In genomic region chr3:11717768-11718581, GRCh38 we compare ENCODE assay signal across 9 cellular contexts.
DNase-seq lines count a peak whose midpoint lies in the region; ATAC-seq and TF ChIP-seq lines count a peak whose summit lies in the region.
"Had no signal": no experiment of that assay in that cellular context is flagged by ENCODE, and none has a peak within 500 bp of the region (broad histone marks: within the 10 kb centered on the region; RNA-seq: fewer than 3 reads in every experiment).

No MANE protein-coding gene starts in this region.

- H3K4me1 ChIP-seq in ACC112 (ENCODE audit: control insufficient read depth, insufficient read depth, low read length, unreplicated experiment) (peaks cover 5% of the 10 kb centered on the region), iPS-20b (ENCODE audit: insufficient read depth, low read length) (peaks cover 20% of the 10 kb centered on the region), stomach (peaks cover 5 to 43% (median 31%) of the 10 kb centered on the region in 4 donors)

- peak overlapping the region; percentile 52; the same call in 1 of the 2 replicates for H3K9ac ChIP-seq in iPS-20b (ENCODE audit: low read depth, low read length)

- peak overlapping the region; percentile 86 for H3K27ac Mint-ChIP-seq in activated naive CD8-positive, alpha-beta T cell treated with anti-CD3 and anti-CD28 coated beads for 36 hours

- no peaks in the 10 kb centered on the region for H3K36me3 Mint-ChIP-seq in activated naive CD8-positive, alpha-beta T cell treated with anti-CD3 and anti-CD28 coated beads for 36 hours

- peaks cover 13% of the 10 kb centered on the region for H3K27me3 Mint-ChIP-seq in activated naive CD8-positive, alpha-beta T cell treated with anti-CD3 and anti-CD28 coated beads for 36 hours

- H3K27ac ChIP-seq in ACC112 (ENCODE audit: low read depth, low read length) (peak overlapping the region; percentile 79), iPS-20b (ENCODE audit: low read length) (no peak overlapping the region), stomach (peak overlapping the region; percentile 70 to 98 (median 97))
- H3K27ac ChIP-seq: HL-60 had no signal

- H3K9me3 Mint-ChIP-seq in activated naive CD8-positive, alpha-beta T cell treated with anti-CD3 and anti-CD28 coated beads for 36 hours: no peaks in the 10 kb centered on the region

- H3K36me3 ChIP-seq in ACC112 (ENCODE audit: insufficient read depth, low read length) (no peaks in the 10 kb centered on the region), iPS-20b (ENCODE audit: insufficient read depth, low read depth, low read length) (no peaks in the 10 kb centered on the region), stomach (no peaks in the 10 kb centered on the region), H7 (replicated peaks; ENCODE audit: control insufficient read depth, insufficient read depth, low read length) (no peaks in the 10 kb centered on the region)

- H3K27me3 ChIP-seq in ACC112 (ENCODE audit: insufficient read depth, low read length) (0 out of 2 replicates have a peak, but pooled peaks cover 10% of the 10 kb centered on the region), iPS-20b (ENCODE audit: insufficient read depth, low read length) (peaks cover 35% of the 10 kb centered on the region), stomach (no peaks in the 10 kb centered on the region), H7 (ENCODE audit: control insufficient read depth, insufficient read depth, low read length) (peaks cover 20% of the 10 kb centered on the region)

- H3K79me2 ChIP-seq in ACC112 (ENCODE audit: control insufficient read depth, insufficient read depth, low read length, unreplicated experiment): peaks cover 25% of the 10 kb centered on the region

- H3K4me1 Mint-ChIP-seq in activated naive CD8-positive, alpha-beta T cell treated with anti-CD3 and anti-CD28 coated beads for 36 hours: peaks cover 18% of the 10 kb centered on the region

- no peak for TF ChIP-seq CTCF in stomach (IDR thresholded peaks at IDR 0.05)

- peak overlapping the region; percentile 80 for H2AFZ ChIP-seq in ACC112 (ENCODE audit: low read length, unreplicated experiment)

- WGBS in stomach, 5 donors: 5 to 11% (median 8%) methylated on average over 9 of the region's 9 CpGs

- peak overlapping the region; percentile 89 for H3K4me3 Mint-ChIP-seq in activated naive CD8-positive, alpha-beta T cell treated with anti-CD3 and anti-CD28 coated beads for 36 hours

- TF ChIP-seq POLR2A in stomach (IDR thresholded peaks at IDR 0.05): no peak

- peak; percentile 37 for ATAC-seq in GM18861 (IDR thresholded peaks at IDR 0.05; ENCODE audit: unreplicated experiment)
- ATAC-seq in HG03432 (IDR thresholded peaks at IDR 0.05; ENCODE audit: unreplicated experiment): peak; percentile 9

- H3K4me3 ChIP-seq in ACC112 (ENCODE audit: low read depth, low read length) (peak overlapping the region; percentile 82), iPS-20b (ENCODE audit: low read length) (peak overlapping the region; percentile 84), stomach (peak overlapping the region; percentile 76 to 91 (median 84)), H7 (ENCODE audit: insufficient read depth, low read depth, low read length) (no peak overlapping the region)

- H3K9me3 ChIP-seq in iPS-20b (ENCODE audit: insufficient read depth, low read depth, low read length) (no peaks in the 10 kb centered on the region), stomach (no peaks in the 10 kb centered on the region)

- no peak for DNase-seq in activated naive CD8-positive, alpha-beta T cell treated with anti-CD3 and anti-CD28 coated beads for 36 hours
- DNase-seq in stomach (no peak), NCI-H1048 (lab: John Stamatoyannopoulos, UW) (no peak), H7 (no peak)

- no peak for TF ChIP-seq EP300 in stomach (IDR thresholded peaks at IDR 0.05)

- intact Hi-C loops in stomach (cut with DNase I; ENCODE audit: low total_unique reads): no loop called here
